Comparison of ENCODE assay signal across 9 cellular contexts in genomic region chr1:221045842-221046831, GRCh38.
A peak's percentile ranks its signal among the peaks of the same experiment; 100 is the strongest.
DNase-seq lines count a peak whose midpoint lies in the region; ATAC-seq, FAIRE-seq and TF ChIP-seq lines count a peak whose summit lies in the region.
"Had no signal": no experiment of that assay in that cellular context is flagged by ENCODE, and none has a peak within 500 bp of the region (broad histone marks: within the 10 kb centered on the region; RNA-seq: fewer than 3 reads in every experiment).

No MANE protein-coding gene starts in this region.

- no peak for FAIRE-seq in urothelium cell line (lab: Jason Lieb, UNC)
- FAIRE-seq: colon had no signal

- H3K27ac ChIP-seq in colonic mucosa (peak overlapping the region; percentile 24), transverse colon (peak overlapping the region in 3 of 4 donors; percentile 21 to 28 (median 24)), testis (no peak overlapping the region)

- 57 to 58% methylated on average over 4 to 5 of the region's 5 CpGs for WGBS in transverse colon (ENCODE audit: low coverage in 1 of 2), 2 donors
- 84 to 90% methylated on average over 5 of the region's 5 CpGs for WGBS in testis, 2 donors

- H3K4me3 ChIP-seq in colonic mucosa (no peak overlapping the region), transverse colon (no peak overlapping the region), testis (no peak overlapping the region)

- TF ChIP-seq POLR2A in transverse colon (IDR thresholded peaks at IDR 0.05): no peak
- no peak for TF ChIP-seq POLR2A in testis (IDR thresholded peaks at IDR 0.05)

- no peaks in the 10 kb centered on the region for H3K36me3 ChIP-seq in colonic mucosa
- no peaks in the 10 kb centered on the region for H3K36me3 ChIP-seq in transverse colon
- H3K36me3 ChIP-seq in testis (ENCODE audit: low read depth, missing control alignments): no peaks in the 10 kb centered on the region

- H3K9me3 ChIP-seq in colonic mucosa (no peaks in the 10 kb centered on the region), transverse colon (no peaks in the 10 kb centered on the region), testis (no peaks in the 10 kb centered on the region)

- no peak for TF ChIP-seq CTCF in colonic mucosa (IDR thresholded peaks at IDR 0.05)
- TF ChIP-seq CTCF in transverse colon (IDR thresholded peaks at IDR 0.05): no peak
- no peak for TF ChIP-seq CTCF in testis (IDR thresholded peaks at IDR 0.05)

- no peaks in the 10 kb centered on the region for H3K4me1 ChIP-seq in colonic mucosa
- H3K4me1 ChIP-seq in transverse colon: peaks cover 0 to 10% (median 3%) of the 10 kb centered on the region in 4 donors
- H3K4me1 ChIP-seq in testis: no peaks in the 10 kb centered on the region

- H3K9ac ChIP-seq in colonic mucosa (ENCODE audit: low read depth in 2 of 2, low read length in 2 of 2): no peak overlapping the region

- no peaks in the 10 kb centered on the region for H3K27me3 ChIP-seq in colonic mucosa
- no peaks in the 10 kb centered on the region for H3K27me3 ChIP-seq in transverse colon
- no peaks in the 10 kb centered on the region for H3K27me3 ChIP-seq in testis

- intact Hi-C loops in colonic mucosa (cut with DNase I) (no loop called here), transverse colon (cut with DNase I; ENCODE audit: low total_unique reads) (no loop called here), testis (cut with DNase I; ENCODE audit: low total_unique reads) (no loop called here)

- in situ Hi-C loops in transverse colon (cut with MboI; ENCODE audit: low pct_ligation_motif_present in 1 of 4, low pct_unique_long_range_greater_than_20kb in 1 of 4, low sequenced_read_pairs in 3 of 4): no loop called here

- no peak for TF ChIP-seq EP300 in transverse colon (IDR thresholded peaks at IDR 0.05; ENCODE audit: low read depth)

- ATAC-seq in GM21515 (IDR thresholded peaks at IDR 0.05; ENCODE audit: unreplicated experiment) (peak; percentile 95), HG03565 (IDR thresholded peaks at IDR 0.05; ENCODE audit: unreplicated experiment) (peak; percentile 88)

- DNase-seq in GF-D8 (lab: John Stamatoyannopoulos, UW) (peak; percentile 1), colonic mucosa (no peak), transverse colon (no peak), urothelium cell line (ENCODE audit: low spot score) (no peak), DMS79 treated with DMSO at 0.1 percent for 48 hours (lab: John Stamatoyannopoulos, UW) (no peak), testis (no peak)

Comparison
In these comparisons a context has a peak if more than half of its experiments do, and no peak if none do; other contexts are left out.
1. H3K27ac ChIP-seq: peak in colonic mucosa (single experiment) and transverse colon (3 of 4); none in testis (0 of 2).